25 cellular contexts compared by ENCODE assay signal in genomic region chr1:65470766-65471165, GRCh38. TPM values are rescaled to one million over a fixed set of nuclear protein-coding genes. Genes with fewer than 3 reads are reported as not detected.
DNase-seq lines count a peak whose midpoint lies in the region; ATAC-seq and TF ChIP-seq lines count a peak whose summit lies in the region.
"Had no signal": no experiment of that assay in that cellular context is flagged by ENCODE, and none has a peak within 500 bp of the region (broad histone marks: within the 10 kb centered on the region; RNA-seq: fewer than 3 reads in every experiment).

No MANE protein-coding gene starts in this region.

- no peaks in the 10 kb centered on the region for H3K27me3 ChIP-seq in gastroesophageal sphincter
- H3K27me3 ChIP-seq: BLaER1, upper lobe of right lung had no signal

- TF ChIP-seq CTCF in gastroesophageal sphincter (IDR thresholded peaks at IDR 0.05), result no peak

- H3K27ac ChIP-seq in gastroesophageal sphincter, result peak overlapping the region in 3 of 4 donors; percentile 3 to 36 (median 30)
- H3K27ac ChIP-seq: BLaER1, upper lobe of right lung had no signal

- no peak for TF ChIP-seq EP300 in gastroesophageal sphincter (IDR thresholded peaks at IDR 0.05)

- no peak for TF ChIP-seq POLR2A in gastroesophageal sphincter (IDR thresholded peaks at IDR 0.05)

- no peaks in the 10 kb centered on the region for H3K36me3 ChIP-seq in gastroesophageal sphincter
- H3K36me3 ChIP-seq: BLaER1, upper lobe of right lung had no signal

- 27 to 38% methylated on average over 1 of the region's 1 CpG for WGBS in gastroesophageal sphincter (ENCODE audit: low coverage in 1 of 2), 2 donors

- ATAC-seq in gastroesophageal sphincter (no peak), GM18498 (IDR thresholded peaks at IDR 0.05; ENCODE audit: unreplicated experiment) (no peak), HG03520 (IDR thresholded peaks at IDR 0.05; ENCODE audit: unreplicated experiment) (no peak)
- ATAC-seq: stimulated activated naive CD8-positive, alpha-beta T cell treated with anti-CD3 and anti-CD28 coated beads, Interleukin-15, amount 100 ng/mL, for 72 hours; upper lobe of right lung had no signal

- no peak overlapping the region for H3K4me3 ChIP-seq in gastroesophageal sphincter
- H3K4me3 ChIP-seq: BLaER1, smooth muscle cell, upper lobe of right lung had no signal

- DNase-seq in NCI-H1105 treated with DMSO at 0.1 percent for 48 hours (lab: John Stamatoyannopoulos, UW) (peak; percentile 16), NCI-H1105 (lab: John Stamatoyannopoulos, UW) (no peak), astrocyte of the hippocampus (ENCODE audit: low read depth, low spot score) (peak; percentile 30), stromal cell of bone marrow (ENCODE audit: low read depth) (peak; percentile 69), GM03348 (ENCODE audit: low spot score) (no peak)
- DNase-seq: 8988T; activated CD4-positive, alpha-beta T cell treated with anti-CD3 and anti-CD28 coated beads, Interleukin-2, amount 10 ng/mL, durations not matched to agents 7 days and 5 days; activated CD8-positive, alpha-beta memory T cell treated with anti-CD3 and anti-CD28 coated beads, Interleukin-2, amount 50 U/mL, for 48 hours; activated gamma-delta T cell; amniotic stem cell; HFFc6; hippocampal formation; islet precursor cell; NCI-H1092 treated with DMSO at 0.1 percent for 48 hours; NCI-H2171 treated with DMSO at 0.1 percent for 48 hours; OCI-M1; SHP77; stimulated activated CD4-positive, alpha-beta T cell treated with anti-CD3 and anti-CD28 coated beads, Interleukin-4, amount 100 ng/mL, for 1 hour; stimulated activated naive CD8-positive, alpha-beta T cell treated with anti-CD3 and anti-CD28 coated beads, Interleukin-15, amount 100 ng/mL, for 72 hours; upper lobe of right lung had no signal

- no peaks in the 10 kb centered on the region for H3K9me3 ChIP-seq in gastroesophageal sphincter
- H3K9me3 ChIP-seq: upper lobe of right lung had no signal

- H3K4me1 ChIP-seq in gastroesophageal sphincter, result peaks cover 0 to 30% (median 7%) of the 10 kb centered on the region in 3 donors
- H3K4me1 ChIP-seq: BLaER1, upper lobe of right lung had no signal

RNA-seq across cellular contexts. Expression of gene LEPR, which starts 50.3 kb away (rescaled TPM):
- total RNA-seq in gastroesophageal sphincter, result 10 to 100 TPM; 11.0 to 51.1 (median 15.0) TPM

RNA-seq across cellular contexts. Expression of gene LEPROT, which starts 50.3 kb away (rescaled TPM):
- total RNA-seq in gastroesophageal sphincter, result 100 to 1,000 TPM in 1 of 4 donors, 10 to 100 TPM in 3; 66.3 to 106 (median 72.9) TPM

Comparison
In these comparisons a context has a peak if more than half of its experiments do, and no peak if none do; other contexts are left out.
1. DNase-seq: peak in NCI-H1105 treated with DMSO at 0.1 percent for 48 hours (single experiment), astrocyte of the hippocampus (single experiment) and stromal cell of bone marrow (single experiment); none in NCI-H1105 (single experiment) and GM03348 (single experiment).